In genomic region chr14:73710737-73711136, GRCh38 we compare ENCODE assay signal across 1 cellular context.
A peak's percentile ranks its signal among the peaks of the same experiment; 100 is the strongest.
TF ChIP-seq lines count a peak whose summit lies in the region.

No MANE protein-coding gene starts in this region.

TF ChIP-seq in H1, 55 proteins besides CTCF, POLR2A, EP300 and RAD21 (continued from another document):
- TF ChIP-seq USF2 (IDR thresholded peaks at IDR 0.05; ENCODE audit: low read length) (no peak), KDM5A (IDR thresholded peaks at IDR 0.05; ENCODE audit: low read length) (no peak), BRCA1 (IDR thresholded peaks at IDR 0.05; ENCODE audit: low read depth, low read length) (no peak), HDAC6 (IDR thresholded peaks at IDR 0.05; ENCODE audit: low read depth, low read length) (no peak), YY1 (IDR thresholded peaks at IDR 0.05; ENCODE audit: low read depth, low read length) (no peak), CEBPB (IDR thresholded peaks at IDR 0.05; ENCODE audit: low read depth, low read length) (peak; percentile 38; the same call in 1 of the 2 replicates)
